13 cellular contexts compared by ENCODE assay signal in the genomic region with DNA sequence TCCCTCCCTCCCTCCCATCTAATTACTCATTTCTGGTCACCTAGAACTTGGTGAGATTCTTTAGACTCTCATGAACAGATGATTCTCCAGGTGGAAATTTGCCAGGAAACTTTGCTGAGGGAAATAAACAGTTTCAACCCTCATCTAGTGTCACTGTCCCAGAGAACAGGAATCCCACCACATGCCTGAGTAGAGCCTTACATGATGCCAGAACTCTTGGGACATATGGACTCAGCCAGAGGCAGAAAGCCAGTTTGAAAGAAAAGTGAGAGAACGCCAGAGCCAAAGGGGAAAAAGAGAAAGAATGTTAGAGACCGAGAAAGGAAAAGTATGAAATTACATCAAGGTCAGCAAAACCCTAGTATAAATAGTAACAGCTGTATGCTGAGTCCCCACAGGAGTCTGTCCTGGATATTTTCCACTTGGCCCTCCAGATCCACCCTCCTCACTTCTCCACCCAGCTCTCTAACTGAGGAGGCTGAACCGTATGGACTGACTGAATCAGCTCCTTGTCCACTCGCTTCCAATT.
A peak's percentile ranks its signal among the peaks of the same experiment; 100 is the strongest.
DNase-seq lines count a peak whose midpoint lies in the region; ATAC-seq and TF ChIP-seq lines count a peak whose summit lies in the region.
"Had no signal": no experiment of that assay in that cellular context is flagged by ENCODE, and none has a peak within 500 bp of the region (broad histone marks: within the 10 kb centered on the region; RNA-seq: fewer than 3 reads in every experiment).

No MANE protein-coding gene starts in this region.

- TF ChIP-seq CTCF in colonic mucosa (IDR thresholded peaks at IDR 0.05) = no peak

- no peaks in the 10 kb centered on the region for H3K36me3 ChIP-seq in colonic mucosa

- no peaks in the 10 kb centered on the region for H3K9me3 Mint-ChIP-seq in stimulated activated effector memory CD8-positive, alpha-beta T cell treated with anti-CD3 and anti-CD28 coated beads, Interleukin-12 subunit alpha, Interleukin-12 subunit beta, amount 100 ng/mL, for 72 hours
- H3K9me3 Mint-ChIP-seq: CD4-positive, CD25-positive, alpha-beta regulatory T cell had no signal

- no peak overlapping the region for H3K4me3 ChIP-seq in colonic mucosa
- H3K4me3 ChIP-seq: skin epidermis had no signal

- no peak overlapping the region for H3K9ac ChIP-seq in colonic mucosa (ENCODE audit: low read depth in 2 of 2, low read length in 2 of 2)

- DNase-seq in GM04504 (ENCODE audit: low read depth) (peak; percentile 60), colonic mucosa (no peak), kidney tubule cell (ENCODE audit: low spot score) (peak; percentile 57), HUDEP-2 (lab: John Stamatoyannopoulos, UW; ENCODE audit: unreplicated experiment in 76 of 76) (no peak), DMS114 treated with DMSO at 0.1 percent for 48 hours (lab: John Stamatoyannopoulos, UW; ENCODE audit: unreplicated experiment) (no peak)
- DNase-seq in stimulated activated effector memory CD8-positive, alpha-beta T cell treated with anti-CD3 and anti-CD28 coated beads, Interleukin-12 subunit alpha, Interleukin-12 subunit beta, amount 100 ng/mL, for 72 hours (ENCODE audit: low spot score in 2 of 2) = no peak
- DNase-seq: activated CD4-positive, CD25-positive, alpha-beta regulatory T cell treated with anti-CD3 and anti-CD28 coated beads, Interleukin-2, amount 50 U/mL, for 72 hours; activated gamma-delta T cell treated with Interleukin-2 at 50 U/mL for 16 hours; CD4-positive, CD25-positive, alpha-beta regulatory T cell; RPMI8226 had no signal

- intact Hi-C loops in colonic mucosa (cut with DNase I) = loop anchor here (5.0 kb wide), 1 partner anchor 107 kb away; no protein-coding TSS in a partner anchor

- no peaks in the 10 kb centered on the region for H3K4me1 Mint-ChIP-seq in stimulated activated effector memory CD8-positive, alpha-beta T cell treated with anti-CD3 and anti-CD28 coated beads, Interleukin-12 subunit alpha, Interleukin-12 subunit beta, amount 100 ng/mL, for 72 hours

- H3K4me1 ChIP-seq in colonic mucosa = no peaks in the 10 kb centered on the region

- H3K27me3 ChIP-seq in colonic mucosa = no peaks in the 10 kb centered on the region

- no peak overlapping the region for H3K27ac Mint-ChIP-seq in stimulated activated effector memory CD8-positive, alpha-beta T cell treated with anti-CD3 and anti-CD28 coated beads, Interleukin-12 subunit alpha, Interleukin-12 subunit beta, amount 100 ng/mL, for 72 hours
- H3K27ac Mint-ChIP-seq: CD4-positive, CD25-positive, alpha-beta regulatory T cell had no signal

- no peaks in the 10 kb centered on the region for H3K36me3 Mint-ChIP-seq in stimulated activated effector memory CD8-positive, alpha-beta T cell treated with anti-CD3 and anti-CD28 coated beads, Interleukin-12 subunit alpha, Interleukin-12 subunit beta, amount 100 ng/mL, for 72 hours
- H3K36me3 Mint-ChIP-seq: CD4-positive, CD25-positive, alpha-beta regulatory T cell had no signal

- H3K27ac ChIP-seq in colonic mucosa = peak overlapping the region; percentile 39

- no peaks in the 10 kb centered on the region for H3K9me3 ChIP-seq in colonic mucosa

- ATAC-seq in stimulated activated effector memory CD8-positive, alpha-beta T cell treated with anti-CD3 and anti-CD28 coated beads, Interleukin-12 subunit alpha, Interleukin-12 subunit beta, amount 100 ng/mL, for 72 hours = peak; percentile 26
- ATAC-seq in HG03025 (IDR thresholded peaks at IDR 0.05; ENCODE audit: low FRiP score, unreplicated experiment) = no peak
- ATAC-seq in GM21723 (IDR thresholded peaks at IDR 0.05; ENCODE audit: unreplicated experiment) = no peak

- no peak overlapping the region for H3K4me3 Mint-ChIP-seq in stimulated activated effector memory CD8-positive, alpha-beta T cell treated with anti-CD3 and anti-CD28 coated beads, Interleukin-12 subunit alpha, Interleukin-12 subunit beta, amount 100 ng/mL, for 72 hours
- H3K4me3 Mint-ChIP-seq: CD4-positive, CD25-positive, alpha-beta regulatory T cell had no signal

Comparison
In these comparisons a context has a peak if more than half of its experiments do, and no peak if none do; other contexts are left out.
1. DNase-seq: peak in GM04504 (single experiment) and kidney tubule cell (single experiment); none in colonic mucosa (single experiment), stimulated activated effector memory CD8-positive, alpha-beta T cell treated with anti-CD3 and anti-CD28 coated beads, Interleukin-12 subunit alpha, Interleukin-12 subunit beta, amount 100 ng/mL, for 72 hours (0 of 2), HUDEP-2 (0 of 76) and DMS114 treated with DMSO at 0.1 percent for 48 hours (single experiment).